Comparison of ENCODE assay signal across 9 cellular contexts in genomic region chr11:27722117-27722844, GRCh38. TPM values are rescaled to one million over a fixed set of nuclear protein-coding genes. Genes with fewer than 3 reads are reported as not detected.
A peak's percentile ranks its signal among the peaks of the same experiment; 100 is the strongest.
DNase-seq lines count a peak whose midpoint lies in the region; ATAC-seq, FAIRE-seq and TF ChIP-seq lines count a peak whose summit lies in the region.
"Had no signal": no experiment of that assay in that cellular context is flagged by ENCODE, and none has a peak within 500 bp of the region (broad histone marks: within the 10 kb centered on the region; RNA-seq: fewer than 3 reads in every experiment).

No MANE protein-coding gene starts in this region.

- H3K4me1 Mint-ChIP-seq in stimulated activated naive B cell treated with anti-CD40 and anti-IgM and Interleukin-4, amounts not matched to agents 10 μg/mL and 1 μg/mL and 100 μg/mL, for 72 hours: peaks cover 0 to 18% of the 10 kb centered on the region in 2 donors
- no peaks in the 10 kb centered on the region for H3K4me1 Mint-ChIP-seq in natural killer cell

- no peaks in the 10 kb centered on the region for H3K9me3 ChIP-seq in AG04450 (ENCODE audit: control insufficient read depth, insufficient read depth, low read length)

- no peaks in the 10 kb centered on the region for H3K27me3 ChIP-seq in AG04450 (ENCODE audit: control insufficient read depth, insufficient read depth, low read length)

- H3K27ac ChIP-seq in AG04450 (ENCODE audit: low read depth, low read length): peak overlapping the region; percentile 35

- peaks cover 69 to 72% of the 10 kb centered on the region in 2 donors for H3K27me3 Mint-ChIP-seq in stimulated activated naive B cell treated with anti-CD40 and anti-IgM and Interleukin-4, amounts not matched to agents 10 μg/mL and 1 μg/mL and 100 μg/mL, for 72 hours
- peaks cover 49 to 61% of the 10 kb centered on the region in 2 donors for H3K27me3 Mint-ChIP-seq in natural killer cell (ENCODE audit: low read depth in 2 of 2)

- POLR2A ChIA-PET in AG04450 (lab: Yijun Ruan, JAX): interaction anchor here (0.6 to 1.8 kb wide), 5 partner anchors 19 to 302 kb away, joined by 3 to 6 read pairs (median 4); no protein-coding TSS in a partner anchor

- TF ChIP-seq CTCF in AG04450 (IDR thresholded peaks at IDR 0.05; ENCODE audit: low read depth, low read length) (no peak), natural killer cell (IDR thresholded peaks at IDR 0.05) (no peak), D721Med (IDR thresholded peaks at IDR 0.05; ENCODE audit: insufficient read depth, missing control alignments) (no peak)

- ATAC-seq in GM18502 (IDR thresholded peaks at IDR 0.05; ENCODE audit: poor library complexity, unreplicated experiment) (peak; percentile 53), natural killer cell (no peak), HG03139 (IDR thresholded peaks at IDR 0.05; ENCODE audit: unreplicated experiment) (no peak)
- ATAC-seq in stimulated activated naive B cell treated with anti-CD40 and anti-IgM and Interleukin-4, amounts not matched to agents 10 μg/mL and 1 μg/mL and 100 μg/mL, for 72 hours (replicated peaks): peak; percentile 33 to 43

- H3K4me3 ChIP-seq in AG04450 (ENCODE audit: low read depth, low read length): peak overlapping the region; percentile 71

- peak overlapping the region; percentile 56 for H3K27ac Mint-ChIP-seq in stimulated activated naive B cell treated with anti-CD40 and anti-IgM and Interleukin-4, amounts not matched to agents 10 μg/mL and 1 μg/mL and 100 μg/mL, for 72 hours
- H3K27ac Mint-ChIP-seq in natural killer cell: no peak overlapping the region
- H3K27ac Mint-ChIP-seq: activated naive CD4-positive, alpha-beta T cell treated with anti-CD3 and anti-CD28 coated beads, Interleukin-2, amount 50 U/mL, for 24 hours had no signal

- peaks cover 4 to 17% of the 10 kb centered on the region in 2 donors for H3K36me3 Mint-ChIP-seq in stimulated activated naive B cell treated with anti-CD40 and anti-IgM and Interleukin-4, amounts not matched to agents 10 μg/mL and 1 μg/mL and 100 μg/mL, for 72 hours
- peaks cover 19% of the 10 kb centered on the region for H3K36me3 Mint-ChIP-seq in natural killer cell

- H3K4me3 Mint-ChIP-seq in stimulated activated naive B cell treated with anti-CD40 and anti-IgM and Interleukin-4, amounts not matched to agents 10 μg/mL and 1 μg/mL and 100 μg/mL, for 72 hours: peak overlapping the region in 1 of 2 donors; percentile 65
- H3K4me3 Mint-ChIP-seq in natural killer cell: no peak overlapping the region
- H3K4me3 Mint-ChIP-seq: activated naive CD4-positive, alpha-beta T cell treated with anti-CD3 and anti-CD28 coated beads, Interleukin-2, amount 50 U/mL, for 24 hours had no signal

- DNase-seq in AG04450 (ENCODE audit: low read depth, low spot score) (no peak), SW480 (ENCODE audit: low spot score) (peak; percentile 57), hepatic stellate cell (ENCODE audit: low spot score) (peak; percentile 39), natural killer cell (no peak), D721Med (ENCODE audit: insufficient read length, low spot score) (no peak)
- no peak for DNase-seq in stimulated activated naive B cell treated with anti-CD40 and anti-IgM and Interleukin-4, amounts not matched to agents 10 μg/mL and 1 μg/mL and 100 μg/mL, for 72 hours

- no peak for FAIRE-seq in D721Med (lab: Jason Lieb, UNC)

- intact Hi-C loops in natural killer cell (cut with micrococcal nuclease): no loop called here

- peaks cover 5 to 7% of the 10 kb centered on the region in 2 donors for H3K9me3 Mint-ChIP-seq in stimulated activated naive B cell treated with anti-CD40 and anti-IgM and Interleukin-4, amounts not matched to agents 10 μg/mL and 1 μg/mL and 100 μg/mL, for 72 hours
- H3K9me3 Mint-ChIP-seq in natural killer cell: peaks cover 8 to 16% of the 10 kb centered on the region in 2 donors

- CTCF ChIA-PET in AG04450 (lab: Charles Lee): no interaction called here

RNA-seq across cellular contexts. Expression of gene BDNF, which starts 22.0 kb away (rescaled TPM):
- polyA plus RNA-seq in AG04450 (2011; rRNA removed): 72.0 and 85.6 TPM in 2 replicates
- polyA minus RNA-seq in AG04450 (2011; rRNA and poly(A)+ RNA removed): 90.8 and 105 TPM in 2 replicates
- total RNA-seq in natural killer cell: not detected

Comparison
In these comparisons a context has a peak if more than half of its experiments do, and no peak if none do; other contexts are left out.
1. DNase-seq: peak in SW480 (single experiment) and hepatic stellate cell (single experiment); none in AG04450 (single experiment), stimulated activated naive B cell treated with anti-CD40 and anti-IgM and Interleukin-4, amounts not matched to agents 10 μg/mL and 1 μg/mL and 100 μg/mL, for 72 hours (single experiment), natural killer cell (single experiment) and D721Med (single experiment).
2. ATAC-seq: peak in GM18502 (single experiment) and stimulated activated naive B cell treated with anti-CD40 and anti-IgM and Interleukin-4, amounts not matched to agents 10 μg/mL and 1 μg/mL and 100 μg/mL, for 72 hours (2 of 2); none in natural killer cell (0 of 3) and HG03139 (single experiment).